In genomic region chr20:62837790-62838458, GRCh38 we compare ENCODE assay signal across 10 cellular contexts. TPM values are rescaled to one million over a fixed set of nuclear protein-coding genes. Genes with fewer than 3 reads are reported as not detected.
DNase-seq lines count a peak whose midpoint lies in the region; ATAC-seq, FAIRE-seq and TF ChIP-seq lines count a peak whose summit lies in the region.
"Had no signal": no experiment of that assay in that cellular context is flagged by ENCODE, and none has a peak within 500 bp of the region (broad histone marks: within the 10 kb centered on the region; RNA-seq: fewer than 3 reads in every experiment).

No MANE protein-coding gene starts in this region.

- 58 to 69% methylated on average over 18 of the region's 18 CpGs for WGBS in pancreas, 2 donors

- DNase-seq in pancreas (peak in 4 of 6 donors; percentile 57 to 74 (median 66)), KG1 (lab: John Stamatoyannopoulos, UW) (no peak), GOT3 (lab: John Stamatoyannopoulos, UW) (no peak), NCI-H146 (lab: John Stamatoyannopoulos, UW) (no peak), PC-3 (no peak)
- DNase-seq: activated naive CD8-positive, alpha-beta T cell treated with anti-CD3 and anti-CD28 coated beads, Interleukin-2, amount 10 ng/mL, durations not matched to agents 7 days and 5 days had no signal

- H3K27ac ChIP-seq in pancreas = no peak overlapping the region
- H3K27ac ChIP-seq in PC-3 (ENCODE audit: low read length) = no peak overlapping the region

- H3K4me1 ChIP-seq in pancreas = no peaks in the 10 kb centered on the region
- H3K4me1 ChIP-seq in PC-3 (ENCODE audit: insufficient read depth, low read length) = peaks cover 29% of the 10 kb centered on the region

- POLR2A ChIA-PET in PC-3 (lab: Charles Lee; ENCODE audit: unreplicated experiment) = no interaction called here

- H3K9ac ChIP-seq in PC-3 (ENCODE audit: low read length) = no peak overlapping the region

- H3K4me3 ChIP-seq in pancreas (no peak overlapping the region), PC-3 (ENCODE audit: low read length) (no peak overlapping the region)

- H3K9me3 ChIP-seq in pancreas (no peaks in the 10 kb centered on the region), PC-3 (ENCODE audit: low read length) (no peaks in the 10 kb centered on the region)

- no peaks in the 10 kb centered on the region for H3F3A ChIP-seq in PC-3 (ENCODE audit: low read length, unreplicated experiment)

- no peak overlapping the region for H3K4me2 ChIP-seq in PC-3 (ENCODE audit: low read length)

- H3K27me3 ChIP-seq in pancreas (no peaks in the 10 kb centered on the region), PC-3 (ENCODE audit: low read length) (no peaks in the 10 kb centered on the region)

- ATAC-seq in GM19043 (IDR thresholded peaks at IDR 0.05; ENCODE audit: low read depth, unreplicated experiment) (peak; percentile 60), HG03457 (IDR thresholded peaks at IDR 0.05; ENCODE audit: unreplicated experiment) (peak; percentile 59), SK-N-SH treated with all-trans-retinoic acid at 6 μM for 48 hours (peak; percentile 81), pancreas (peak; percentile 73 to 82 (median 78)), PC-3 (no peak)

- no peak for FAIRE-seq in pancreas (lab: Jason Lieb, UNC)

- H3K79me2 ChIP-seq in PC-3 (ENCODE audit: low read length) = no peaks in the 10 kb centered on the region

- H3K36me3 ChIP-seq in pancreas (no peaks in the 10 kb centered on the region), PC-3 (ENCODE audit: low read depth, low read length) (no peaks in the 10 kb centered on the region)

- H3K9me2 ChIP-seq in PC-3 (replicated peaks; ENCODE audit: low read length) = no peaks in the 10 kb centered on the region

- intact Hi-C loops in pancreas (cut with DNase I) (no loop called here), PC-3 (cut with micrococcal nuclease) (no loop called here)

- TF ChIP-seq CTCF in pancreas (IDR thresholded peaks at IDR 0.05) (no peak), PC-3 (conservative IDR thresholded peaks at IDR 0.05; ENCODE audit: low read depth, low read length) (no peak)

- CTCF ChIA-PET in PC-3 (lab: Charles Lee) = no interaction called here

- no TSS peak for BruUV-seq in PC-3 (replicated peaks; lab: Mats Ljungman, UMichigan)

- H4K20me1 ChIP-seq in PC-3 (ENCODE audit: low read length) = no peaks in the 10 kb centered on the region

- H2AFZ ChIP-seq in PC-3 (ENCODE audit: low read length) = no peak overlapping the region

TF ChIP-seq in SK-N-SH treated with all-trans-retinoic acid at 6 μM for 48 hours, 23 proteins besides CTCF, POLR2A, EP300 and RAD21:
- TF ChIP-seq ISL1 (CRISPR knock-in tag; IDR thresholded peaks at IDR 0.05) (no peak), TCF4 (CRISPR knock-in tag; IDR thresholded peaks at IDR 0.05; ENCODE audit: borderline replicate concordance) (peak; percentile 62; the same call in 1 of the 2 replicates), TOX (CRISPR knock-in tag; IDR thresholded peaks at IDR 0.05; ENCODE audit: borderline replicate concordance) (no peak), ARNTL (CRISPR knock-in tag; IDR thresholded peaks at IDR 0.05; ENCODE audit: borderline replicate concordance, low read depth) (no peak)
TF ChIP-seq in SK-N-SH treated with all-trans-retinoic acid at 6 μM for 48 hours: peak in this region for 1.

RNA-seq across cellular contexts. Expression of gene COL9A3, which starts 21.1 kb away (rescaled TPM):
- 10 to 100 TPM in 1 of 6 donors, 1 to 10 TPM in 5; 1.7 to 35.2 (median 7.3) TPM for total RNA-seq in pancreas
- 100 to 1,000 TPM; 149 to 183 TPM for polyA plus RNA-seq in pancreas
- 14.3 and 17.7 TPM in 2 replicates for total RNA-seq in PC-3 (2014; rRNA removed)
- total RNA-seq: myocyte had no signal

RNA-seq across cellular contexts. Expression of gene TCFL5, which starts 23.7 kb away (rescaled TPM):
- total RNA-seq in pancreas (1 to 10 TPM; 3.5 to 4.9 (median 4.0) TPM), PC-3 (2014; rRNA removed) (15.8 and 21.7 TPM in 2 replicates)
- polyA plus RNA-seq in pancreas = 1 to 10 TPM; 2.5 to 4.9 TPM

RNA-seq across cellular contexts. Expression of gene OGFR, which starts 33.3 kb away (rescaled TPM):
- total RNA-seq in pancreas = 10 to 100 TPM; 18.1 to 25.4 (median 21.0) TPM
- polyA plus RNA-seq in pancreas = 10 to 100 TPM; 50.8 to 79.5 TPM
- total RNA-seq in PC-3 (2014; rRNA removed) = 78.9 and 112 TPM in 2 replicates

RNA-seq across cellular contexts. Expression of gene MRGBP, which starts 41.7 kb away (rescaled TPM):
- total RNA-seq in pancreas = 1 to 10 TPM; 2.6 to 4.4 (median 3.7) TPM
- 10 to 100 TPM in 1 of 2 donors, 1 to 10 TPM in 1; 5.3 to 11.3 TPM for polyA plus RNA-seq in pancreas
- total RNA-seq in PC-3 (2014; rRNA removed) = 48.8 and 56.3 TPM in 2 replicates

Comparison
In these comparisons a context has a peak if more than half of its experiments do, and no peak if none do; other contexts are left out.
1. DNase-seq: peak in pancreas (4 of 6); none in KG1 (single experiment), GOT3 (single experiment), NCI-H146 (single experiment) and PC-3 (single experiment).